ENCODE assay signal across 2 cellular contexts in the genomic region with DNA sequence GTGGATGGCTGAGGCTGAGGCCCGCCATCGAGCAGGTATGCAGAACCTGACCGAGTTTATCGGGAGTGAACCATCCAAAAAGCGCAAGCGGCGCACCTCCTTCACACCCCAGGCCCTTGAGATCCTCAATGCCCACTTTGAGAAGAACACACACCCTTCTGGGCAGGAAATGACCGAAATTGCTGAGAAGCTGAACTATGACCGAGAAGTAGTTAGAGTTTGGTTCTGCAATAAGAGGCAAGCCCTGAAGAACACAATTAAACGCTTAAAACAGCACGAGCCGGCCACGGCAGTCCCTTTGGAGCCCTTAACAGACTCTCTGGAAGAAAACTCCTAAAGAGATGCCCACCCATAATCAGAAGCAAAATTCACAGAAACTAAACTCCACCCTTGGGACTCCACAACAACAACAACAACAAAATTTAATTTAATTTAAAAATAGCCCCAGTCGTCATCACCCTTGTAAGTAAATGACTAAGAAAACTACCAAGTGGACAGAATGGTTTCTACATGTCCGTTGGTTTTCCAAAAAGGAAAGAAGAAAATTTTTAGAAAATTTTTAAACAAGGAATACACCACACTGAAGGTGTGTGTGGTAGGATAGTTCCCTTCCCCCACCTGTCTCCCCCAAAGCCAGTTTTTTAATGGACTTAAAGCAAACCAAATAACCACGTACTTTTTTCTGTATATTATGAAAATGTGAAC.
TF ChIP-seq lines count a peak whose summit lies in the region.

No MANE protein-coding gene starts in this region.

TF ChIP-seq in GM23338, 12 proteins besides CTCF, POLR2A, EP300 and RAD21 (continued from another document):
- TF ChIP-seq, protein P1, sequence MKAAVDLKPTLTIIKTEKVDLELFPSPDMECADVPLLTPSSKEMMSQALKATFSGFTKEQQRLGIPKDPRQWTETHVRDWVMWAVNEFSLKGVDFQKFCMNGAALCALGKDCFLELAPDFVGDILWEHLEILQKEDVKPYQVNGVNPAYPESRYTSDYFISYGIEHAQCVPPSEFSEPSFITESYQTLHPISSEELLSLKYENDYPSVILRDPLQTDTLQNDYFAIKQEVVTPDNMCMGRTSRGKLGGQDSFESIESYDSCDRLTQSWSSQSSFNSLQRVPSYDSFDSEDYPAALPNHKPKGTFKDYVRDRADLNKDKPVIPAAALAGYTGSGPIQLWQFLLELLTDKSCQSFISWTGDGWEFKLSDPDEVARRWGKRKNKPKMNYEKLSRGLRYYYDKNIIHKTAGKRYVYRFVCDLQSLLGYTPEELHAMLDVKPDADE (IDR thresholded peaks at IDR 0.05), result no peak
- TF ChIP-seq, protein P2, sequence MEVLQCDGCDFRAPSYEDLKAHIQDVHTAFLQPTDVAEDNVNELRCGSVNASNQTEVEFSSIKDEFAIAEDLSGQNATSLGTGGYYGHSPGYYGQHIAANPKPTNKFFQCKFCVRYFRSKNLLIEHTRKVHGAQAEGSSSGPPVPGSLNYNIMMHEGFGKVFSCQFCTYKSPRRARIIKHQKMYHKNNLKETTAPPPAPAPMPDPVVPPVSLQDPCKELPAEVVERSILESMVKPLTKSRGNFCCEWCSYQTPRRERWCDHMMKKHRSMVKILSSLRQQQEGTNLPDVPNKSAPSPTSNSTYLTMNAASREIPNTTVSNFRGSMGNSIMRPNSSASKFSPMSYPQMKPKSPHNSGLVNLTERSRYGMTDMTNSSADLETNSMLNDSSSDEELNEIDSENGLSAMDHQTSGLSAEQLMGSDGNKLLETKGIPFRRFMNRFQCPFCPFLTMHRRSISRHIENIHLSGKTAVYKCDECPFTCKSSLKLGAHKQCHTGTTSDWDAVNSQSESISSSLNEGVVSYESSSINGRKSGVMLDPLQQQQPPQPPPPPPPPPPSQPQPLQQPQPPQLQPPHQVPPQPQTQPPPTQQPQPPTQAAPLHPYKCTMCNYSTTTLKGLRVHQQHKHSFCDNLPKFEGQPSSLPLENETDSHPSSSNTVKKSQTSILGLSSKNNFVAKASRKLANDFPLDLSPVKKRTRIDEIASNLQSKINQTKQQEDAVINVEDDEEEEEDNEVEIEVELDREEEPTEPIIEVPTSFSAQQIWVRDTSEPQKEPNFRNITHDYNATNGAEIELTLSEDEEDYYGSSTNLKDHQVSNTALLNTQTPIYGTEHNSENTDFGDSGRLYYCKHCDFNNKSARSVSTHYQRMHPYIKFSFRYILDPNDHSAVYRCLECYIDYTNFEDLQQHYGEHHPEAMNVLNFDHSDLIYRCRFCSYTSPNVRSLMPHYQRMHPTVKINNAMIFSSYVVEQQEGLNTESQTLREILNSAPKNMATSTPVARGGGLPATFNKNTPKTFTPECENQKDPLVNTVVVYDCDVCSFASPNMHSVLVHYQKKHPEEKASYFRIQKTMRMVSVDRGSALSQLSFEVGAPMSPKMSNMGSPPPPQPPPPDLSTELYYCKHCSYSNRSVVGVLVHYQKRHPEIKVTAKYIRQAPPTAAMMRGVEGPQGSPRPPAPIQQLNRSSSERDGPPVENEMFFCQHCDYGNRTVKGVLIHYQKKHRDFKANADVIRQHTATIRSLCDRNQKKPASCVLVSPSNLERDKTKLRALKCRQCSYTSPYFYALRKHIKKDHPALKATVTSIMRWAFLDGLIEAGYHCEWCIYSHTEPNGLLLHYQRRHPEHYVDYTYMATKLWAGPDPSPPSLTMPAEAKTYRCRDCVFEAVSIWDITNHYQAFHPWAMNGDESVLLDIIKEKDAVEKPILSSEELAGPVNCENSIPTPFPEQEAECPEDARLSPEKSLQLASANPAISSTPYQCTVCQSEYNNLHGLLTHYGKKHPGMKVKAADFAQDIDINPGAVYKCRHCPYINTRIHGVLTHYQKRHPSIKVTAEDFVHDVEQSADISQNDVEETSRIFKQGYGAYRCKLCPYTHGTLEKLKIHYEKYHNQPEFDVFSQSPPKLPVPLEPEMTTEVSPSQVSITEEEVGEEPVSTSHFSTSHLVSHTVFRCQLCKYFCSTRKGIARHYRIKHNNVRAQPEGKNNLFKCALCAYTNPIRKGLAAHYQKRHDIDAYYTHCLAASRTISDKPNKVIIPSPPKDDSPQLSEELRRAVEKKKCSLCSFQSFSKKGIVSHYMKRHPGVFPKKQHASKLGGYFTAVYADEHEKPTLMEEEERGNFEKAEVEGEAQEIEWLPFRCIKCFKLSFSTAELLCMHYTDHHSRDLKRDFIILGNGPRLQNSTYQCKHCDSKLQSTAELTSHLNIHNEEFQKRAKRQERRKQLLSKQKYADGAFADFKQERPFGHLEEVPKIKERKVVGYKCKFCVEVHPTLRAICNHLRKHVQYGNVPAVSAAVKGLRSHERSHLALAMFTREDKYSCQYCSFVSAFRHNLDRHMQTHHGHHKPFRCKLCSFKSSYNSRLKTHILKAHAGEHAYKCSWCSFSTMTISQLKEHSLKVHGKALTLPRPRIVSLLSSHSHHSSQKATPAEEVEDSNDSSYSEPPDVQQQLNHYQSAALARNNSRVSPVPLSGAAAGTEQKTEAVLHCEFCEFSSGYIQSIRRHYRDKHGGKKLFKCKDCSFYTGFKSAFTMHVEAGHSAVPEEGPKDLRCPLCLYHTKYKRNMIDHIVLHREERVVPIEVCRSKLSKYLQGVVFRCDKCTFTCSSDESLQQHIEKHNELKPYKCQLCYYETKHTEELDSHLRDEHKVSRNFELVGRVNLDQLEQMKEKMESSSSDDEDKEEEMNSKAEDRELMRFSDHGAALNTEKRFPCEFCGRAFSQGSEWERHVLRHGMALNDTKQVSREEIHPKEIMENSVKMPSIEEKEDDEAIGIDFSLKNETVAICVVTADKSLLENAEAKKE (CRISPR knock-in tag; IDR thresholded peaks at IDR 0.05), result no peak
- TF ChIP-seq, protein P3, sequence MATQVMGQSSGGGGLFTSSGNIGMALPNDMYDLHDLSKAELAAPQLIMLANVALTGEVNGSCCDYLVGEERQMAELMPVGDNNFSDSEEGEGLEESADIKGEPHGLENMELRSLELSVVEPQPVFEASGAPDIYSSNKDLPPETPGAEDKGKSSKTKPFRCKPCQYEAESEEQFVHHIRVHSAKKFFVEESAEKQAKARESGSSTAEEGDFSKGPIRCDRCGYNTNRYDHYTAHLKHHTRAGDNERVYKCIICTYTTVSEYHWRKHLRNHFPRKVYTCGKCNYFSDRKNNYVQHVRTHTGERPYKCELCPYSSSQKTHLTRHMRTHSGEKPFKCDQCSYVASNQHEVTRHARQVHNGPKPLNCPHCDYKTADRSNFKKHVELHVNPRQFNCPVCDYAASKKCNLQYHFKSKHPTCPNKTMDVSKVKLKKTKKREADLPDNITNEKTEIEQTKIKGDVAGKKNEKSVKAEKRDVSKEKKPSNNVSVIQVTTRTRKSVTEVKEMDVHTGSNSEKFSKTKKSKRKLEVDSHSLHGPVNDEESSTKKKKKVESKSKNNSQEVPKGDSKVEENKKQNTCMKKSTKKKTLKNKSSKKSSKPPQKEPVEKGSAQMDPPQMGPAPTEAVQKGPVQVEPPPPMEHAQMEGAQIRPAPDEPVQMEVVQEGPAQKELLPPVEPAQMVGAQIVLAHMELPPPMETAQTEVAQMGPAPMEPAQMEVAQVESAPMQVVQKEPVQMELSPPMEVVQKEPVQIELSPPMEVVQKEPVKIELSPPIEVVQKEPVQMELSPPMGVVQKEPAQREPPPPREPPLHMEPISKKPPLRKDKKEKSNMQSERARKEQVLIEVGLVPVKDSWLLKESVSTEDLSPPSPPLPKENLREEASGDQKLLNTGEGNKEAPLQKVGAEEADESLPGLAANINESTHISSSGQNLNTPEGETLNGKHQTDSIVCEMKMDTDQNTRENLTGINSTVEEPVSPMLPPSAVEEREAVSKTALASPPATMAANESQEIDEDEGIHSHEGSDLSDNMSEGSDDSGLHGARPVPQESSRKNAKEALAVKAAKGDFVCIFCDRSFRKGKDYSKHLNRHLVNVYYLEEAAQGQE (IDR thresholded peaks at IDR 0.05; ENCODE audit: unreplicated experiment), result no peak
- no peak for TF ChIP-seq NANOG (IDR thresholded peaks at IDR 0.05; ENCODE audit: borderline replicate concordance)

TF ChIP-seq in SK-N-SH, 30 proteins besides CTCF, POLR2A, EP300 and RAD21 (continued from another document):
- no peak for TF ChIP-seq RXRA (IDR thresholded peaks at IDR 0.05; ENCODE audit: borderline replicate concordance, low read depth)
- TF ChIP-seq, protein P4, sequence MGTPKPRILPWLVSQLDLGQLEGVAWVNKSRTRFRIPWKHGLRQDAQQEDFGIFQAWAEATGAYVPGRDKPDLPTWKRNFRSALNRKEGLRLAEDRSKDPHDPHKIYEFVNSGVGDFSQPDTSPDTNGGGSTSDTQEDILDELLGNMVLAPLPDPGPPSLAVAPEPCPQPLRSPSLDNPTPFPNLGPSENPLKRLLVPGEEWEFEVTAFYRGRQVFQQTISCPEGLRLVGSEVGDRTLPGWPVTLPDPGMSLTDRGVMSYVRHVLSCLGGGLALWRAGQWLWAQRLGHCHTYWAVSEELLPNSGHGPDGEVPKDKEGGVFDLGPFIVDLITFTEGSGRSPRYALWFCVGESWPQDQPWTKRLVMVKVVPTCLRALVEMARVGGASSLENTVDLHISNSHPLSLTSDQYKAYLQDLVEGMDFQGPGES (IDR thresholded peaks at IDR 0.05; ENCODE audit: low read depth, low read length), result no peak
